Comparison of ENCODE assay signal across 9 cellular contexts in genomic region chr9:123339666-123340414, GRCh38. TPM values are rescaled to one million over a fixed set of nuclear protein-coding genes. Genes with fewer than 3 reads are reported as not detected.
DNase-seq lines count a peak whose midpoint lies in the region; ATAC-seq and TF ChIP-seq lines count a peak whose summit lies in the region.
"Had no signal": no experiment of that assay in that cellular context is flagged by ENCODE, and none has a peak within 500 bp of the region (broad histone marks: within the 10 kb centered on the region; RNA-seq: fewer than 3 reads in every experiment).

No MANE protein-coding gene starts in this region.

- no peaks in the 10 kb centered on the region for H3K9me3 ChIP-seq in BLaER1
- H3K9me3 ChIP-seq in left lung: no peaks in the 10 kb centered on the region

- peak overlapping the region; percentile 92 for H3K9ac ChIP-seq in BLaER1

- no peak for TF ChIP-seq CTCF in left lung (IDR thresholded peaks at IDR 0.05)

- peak overlapping the region; percentile 99 for H3K27ac ChIP-seq in BLaER1
- H3K27ac ChIP-seq in left lung: no peak overlapping the region

- no peaks in the 10 kb centered on the region for H3K9me3 Mint-ChIP-seq in stimulated activated naive B cell treated with anti-CD40 and anti-IgM and Interleukin-4, amounts not matched to agents 10 μg/mL and 1 μg/mL and 100 μg/mL, for 72 hours

- intact Hi-C loops in left lung (cut with DNase I): no loop called here

- peaks cover 12 to 14% of the 10 kb centered on the region in 2 donors for H3K36me3 Mint-ChIP-seq in stimulated activated naive B cell treated with anti-CD40 and anti-IgM and Interleukin-4, amounts not matched to agents 10 μg/mL and 1 μg/mL and 100 μg/mL, for 72 hours

- DNase-seq in activated CD8-positive, alpha-beta memory T cell treated with anti-CD3 and anti-CD28 coated beads, Interleukin-2, amount 50 U/mL, for 1 hour (ENCODE audit: extremely low read depth): peak; percentile 10
- DNase-seq in left lung (peak in 1 of 2 donors; percentile 47), NCI-H1694 treated with DMSO at 0.1 percent for 48 hours (lab: John Stamatoyannopoulos, UW) (no peak), islet precursor cell (no peak)
- peak; percentile 82 for DNase-seq in stimulated activated naive B cell treated with anti-CD40 and anti-IgM and Interleukin-4, amounts not matched to agents 10 μg/mL and 1 μg/mL and 100 μg/mL, for 72 hours

- H3K4me2 ChIP-seq in BLaER1: peak overlapping the region; percentile 87

- no peaks in the 10 kb centered on the region for H4K20me1 ChIP-seq in BLaER1

- H3K4me1 ChIP-seq in BLaER1 (peaks cover 95% of the 10 kb centered on the region), left lung (peaks cover 17 to 22% of the 10 kb centered on the region in 2 donors)

- peak overlapping the region; percentile 61 for H3K4me3 ChIP-seq in BLaER1
- H3K4me3 ChIP-seq in left lung: peak overlapping the region in 1 of 2 donors; percentile 18

- H3K36me3 ChIP-seq in BLaER1: no peaks in the 10 kb centered on the region
- no peaks in the 10 kb centered on the region for H3K36me3 ChIP-seq in left lung

- peaks cover 66 to 78% of the 10 kb centered on the region in 2 donors for H3K4me1 Mint-ChIP-seq in stimulated activated naive B cell treated with anti-CD40 and anti-IgM and Interleukin-4, amounts not matched to agents 10 μg/mL and 1 μg/mL and 100 μg/mL, for 72 hours

- no peaks in the 10 kb centered on the region for H3K27me3 Mint-ChIP-seq in stimulated activated naive B cell treated with anti-CD40 and anti-IgM and Interleukin-4, amounts not matched to agents 10 μg/mL and 1 μg/mL and 100 μg/mL, for 72 hours

- ATAC-seq in GM19452 (IDR thresholded peaks at IDR 0.05; ENCODE audit: unreplicated experiment) (peak; percentile 49), HG03520 (IDR thresholded peaks at IDR 0.05; ENCODE audit: unreplicated experiment) (peak; percentile 39), left lung (peak; percentile 17)
- peak; percentile 47 to 48 for ATAC-seq in stimulated activated naive B cell treated with anti-CD40 and anti-IgM and Interleukin-4, amounts not matched to agents 10 μg/mL and 1 μg/mL and 100 μg/mL, for 72 hours (replicated peaks)

- H3K4me3 Mint-ChIP-seq in stimulated activated naive B cell treated with anti-CD40 and anti-IgM and Interleukin-4, amounts not matched to agents 10 μg/mL and 1 μg/mL and 100 μg/mL, for 72 hours: peak overlapping the region; percentile 87 to 92

- H3K27ac Mint-ChIP-seq in stimulated activated naive B cell treated with anti-CD40 and anti-IgM and Interleukin-4, amounts not matched to agents 10 μg/mL and 1 μg/mL and 100 μg/mL, for 72 hours: peak overlapping the region; percentile 100

- H3K27me3 ChIP-seq in BLaER1: no peaks in the 10 kb centered on the region
- H3K27me3 ChIP-seq in left lung: peaks cover 0 to 24% of the 10 kb centered on the region in 2 donors

RNA-seq across cellular contexts. Expression of gene CRB2, which starts 16.2 kb away (rescaled TPM):
- under 1 TPM; 0.08 to 0.09 TPM for total RNA-seq in left lung
- total RNA-seq: endothelial cell of umbilical vein had no signal

Comparison
In these comparisons a context has a peak if more than half of its experiments do, and no peak if none do; other contexts are left out.
1. DNase-seq: peak in activated CD8-positive, alpha-beta memory T cell treated with anti-CD3 and anti-CD28 coated beads, Interleukin-2, amount 50 U/mL, for 1 hour (single experiment) and stimulated activated naive B cell treated with anti-CD40 and anti-IgM and Interleukin-4, amounts not matched to agents 10 μg/mL and 1 μg/mL and 100 μg/mL, for 72 hours (single experiment); none in NCI-H1694 treated with DMSO at 0.1 percent for 48 hours (single experiment) and islet precursor cell (single experiment).
2. Peak in every context shown above with its lines, with median percentiles within 50 percentile points of each other: ATAC-seq.